Comparison of ENCODE assay signal across 8 cellular contexts in the genomic region with DNA sequence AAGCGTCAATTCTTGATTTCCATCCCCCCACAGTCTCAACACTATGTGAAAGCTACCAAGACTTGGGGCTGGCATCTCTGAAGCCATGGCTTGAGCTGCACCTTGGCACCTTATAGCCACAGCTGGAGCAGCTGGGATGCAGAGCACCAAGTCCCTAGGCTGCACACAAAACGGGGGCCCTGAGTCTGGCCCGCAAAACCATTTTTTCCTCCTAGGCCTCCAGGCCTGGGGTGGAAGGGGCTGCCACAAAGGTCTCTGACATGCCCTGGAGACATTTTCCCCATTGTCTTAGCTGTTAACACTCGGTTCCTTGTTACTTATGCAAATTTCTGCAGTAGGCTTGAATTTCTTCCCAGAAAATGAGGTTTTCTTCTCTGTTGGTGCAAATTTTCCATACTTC.
"Had no signal": no experiment of that assay in that cellular context is flagged by ENCODE, and none has a peak within 500 bp of the region (broad histone marks: within the 10 kb centered on the region; RNA-seq: fewer than 3 reads in every experiment).

No MANE protein-coding gene starts in this region.

- H3K4me3 ChIP-seq: GM12878 had no signal

- FAIRE-seq: G401.6, GM12878, GM12891, GM12892, GM18507, GM19239 had no signal

- ATAC-seq: GM12878 had no signal

- DNase-seq: GDM1, GF-D8 had no signal
